8 cellular contexts compared by ENCODE assay signal in the genomic region with DNA sequence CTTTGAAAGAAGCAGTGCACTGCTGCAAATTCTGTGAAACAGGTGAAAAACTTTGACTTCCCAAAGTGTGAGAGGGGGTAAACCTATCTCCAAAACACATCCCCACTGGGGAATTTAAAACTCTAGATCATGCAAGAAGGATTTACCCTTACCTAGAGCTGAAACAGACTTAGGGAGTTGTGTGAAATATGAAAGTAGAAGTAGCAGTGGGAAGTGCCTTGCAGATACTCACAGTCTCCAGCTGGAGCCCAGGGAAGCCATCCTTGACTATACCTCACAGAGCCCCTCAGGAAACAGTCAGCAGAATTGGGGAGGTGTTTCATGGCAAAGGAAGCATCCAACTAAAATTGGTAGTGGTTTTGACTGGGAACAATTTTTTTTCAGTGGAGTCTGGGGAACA.
DNase-seq lines count a peak whose midpoint lies in the region; ATAC-seq lines count a peak whose summit lies in the region.
"Not testable (repeated sequence)": the region's sequence is repeated elsewhere in the genome, so short reads cannot be mapped to it uniquely, and the experiment has no call there.

No MANE protein-coding gene starts in this region.

- peak overlapping the region in 1 of 2 donors; percentile 54 for H3K27ac Mint-ChIP-seq in natural killer cell treated with Interleukin-12 subunit alpha and Interleukin-12 subunit beta and Interleukin-15 and Interleukin-18, amount 100 ng/mL, for 72 hours

- H3K9me3 Mint-ChIP-seq in natural killer cell treated with Interleukin-12 subunit alpha and Interleukin-12 subunit beta and Interleukin-15 and Interleukin-18, amount 100 ng/mL, for 72 hours: not testable (repeated sequence)

- not testable (repeated sequence) for H3K36me3 Mint-ChIP-seq in natural killer cell treated with Interleukin-12 subunit alpha and Interleukin-12 subunit beta and Interleukin-15 and Interleukin-18, amount 100 ng/mL, for 72 hours

- H3K4me3 Mint-ChIP-seq in natural killer cell treated with Interleukin-12 subunit alpha and Interleukin-12 subunit beta and Interleukin-15 and Interleukin-18, amount 100 ng/mL, for 72 hours: peak overlapping the region; percentile 80

- not testable (repeated sequence) for H3K27me3 Mint-ChIP-seq in natural killer cell treated with Interleukin-12 subunit alpha and Interleukin-12 subunit beta and Interleukin-15 and Interleukin-18, amount 100 ng/mL, for 72 hours

- not testable (repeated sequence) for H3K4me1 Mint-ChIP-seq in natural killer cell treated with Interleukin-12 subunit alpha and Interleukin-12 subunit beta and Interleukin-15 and Interleukin-18, amount 100 ng/mL, for 72 hours (ENCODE audit: low read depth in 2 of 2)

- DNase-seq in natural killer cell treated with Interleukin-12 subunit alpha and Interleukin-12 subunit beta and Interleukin-15 and Interleukin-18, amount 100 ng/mL, for 72 hours (ENCODE audit: low spot score): not testable (repeated sequence)

- peak; percentile 67 for ATAC-seq in GM18868 (IDR thresholded peaks at IDR 0.05; ENCODE audit: unreplicated experiment)
- ATAC-seq in GM21367 (IDR thresholded peaks at IDR 0.05; ENCODE audit: unreplicated experiment): peak; percentile 50
- peak; percentile 73 for ATAC-seq in GM21528 (IDR thresholded peaks at IDR 0.05; ENCODE audit: low FRiP score, unreplicated experiment)
- ATAC-seq in HG02642 (IDR thresholded peaks at IDR 0.05; ENCODE audit: poor library complexity, unreplicated experiment): peak; percentile 77
- ATAC-seq in HG02973 (IDR thresholded peaks at IDR 0.05; ENCODE audit: unreplicated experiment): peak; percentile 49
- peak; percentile 48 for ATAC-seq in HG03175 (IDR thresholded peaks at IDR 0.05; ENCODE audit: unreplicated experiment)
- peak; percentile 61 for ATAC-seq in HG03460 (IDR thresholded peaks at IDR 0.05; ENCODE audit: unreplicated experiment)
- ATAC-seq in natural killer cell treated with Interleukin-12 subunit alpha and Interleukin-12 subunit beta and Interleukin-15 and Interleukin-18, amount 100 ng/mL, for 72 hours: not testable (repeated sequence)
